In the genomic region with DNA sequence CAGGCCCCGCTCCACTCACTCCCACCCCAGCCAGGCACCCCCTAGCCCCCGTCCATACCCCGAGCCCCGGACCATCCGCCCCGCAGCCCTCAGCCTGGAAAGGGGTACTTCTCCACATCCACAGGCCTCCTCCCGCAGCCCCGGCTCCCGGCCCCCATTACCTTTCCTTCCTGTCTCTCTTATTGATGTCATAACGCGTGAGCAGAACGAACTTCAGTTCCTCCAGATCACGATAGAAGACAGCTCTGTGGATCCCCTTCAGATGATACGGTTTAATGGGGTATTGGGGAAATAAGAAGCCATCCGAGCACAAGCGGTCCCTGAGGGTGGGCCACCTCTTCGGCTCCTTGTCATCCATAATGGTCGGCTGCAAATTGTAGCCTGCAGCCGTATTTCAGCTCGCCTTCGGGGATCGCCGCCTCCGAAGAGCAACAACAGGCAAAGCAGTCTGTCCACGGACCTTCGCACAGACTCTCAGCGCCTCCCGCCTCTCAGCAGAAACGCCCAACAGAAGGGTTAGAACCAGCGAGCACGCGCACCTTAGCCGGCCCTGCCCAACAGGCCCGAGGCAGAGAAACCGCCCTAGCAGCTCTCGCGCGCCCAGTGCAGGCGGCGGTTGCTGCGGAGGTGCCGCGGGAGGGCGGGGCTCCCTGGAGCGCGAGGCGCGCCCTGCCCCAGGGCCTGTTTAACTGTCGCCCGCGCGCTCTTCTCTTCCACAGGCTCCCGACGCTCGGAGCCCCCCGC, we compare ENCODE assay signal across 8 cellular contexts. TPM values are rescaled to one million over a fixed set of nuclear protein-coding genes. Genes with fewer than 3 reads are reported as not detected.
A peak's percentile ranks its signal among the peaks of the same experiment; 100 is the strongest.
DNase-seq lines count a peak whose midpoint lies in the region; ATAC-seq and TF ChIP-seq lines count a peak whose summit lies in the region.
"Not testable (repeated sequence)": the region's sequence is repeated elsewhere in the genome, so short reads cannot be mapped to it uniquely, and the experiment has no call there.

A gene (minus strand): TSS at position 474 of the 744 bp plus-strand sequence. CDS start 116 bp downstream, at position 358.

- not testable (repeated sequence) for TF ChIP-seq CTCF in HFF-Myc (IDR thresholded peaks at IDR 0.05; ENCODE audit: low read depth, low read length, missing control alignments); chondrocyte (IDR thresholded peaks at IDR 0.05); uterus (IDR thresholded peaks at IDR 0.05)

- H3K27ac ChIP-seq in trophoblast cell (ENCODE audit: low read depth, low read length) (peak within 1 kb of the TSS; percentile 33), uterus (peak within 1 kb of the TSS; percentile 90 to 97)

- not testable (repeated sequence) for H3K4me1 ChIP-seq in iPS-15b (ENCODE audit: control insufficient read depth, insufficient read depth, low read length); trophoblast cell (ENCODE audit: control insufficient read depth in 1 of 2, insufficient read depth in 2 of 2, low read length in 2 of 2); uterus

- CTCF ChIA-PET in activated CD4-positive, alpha-beta T cell treated with anti-CD3 and anti-CD28 coated beads for 36 hours (lab: Charles Lee): interaction anchor here (0.7 to 2.8 kb wide), 10 partner anchors 10 to 276 kb away, joined by 3 to 26 read pairs (median 7); a partner anchor contains a TSS

- not testable (repeated sequence) for H3K27me3 ChIP-seq in iPS-15b (ENCODE audit: control insufficient read depth, insufficient read depth, low read length); trophoblast cell (ENCODE audit: insufficient read depth, low read length); uterus

- not testable (repeated sequence) for H3K27me3 Mint-ChIP-seq in activated CD4-positive, alpha-beta T cell treated with anti-CD3 and anti-CD28 coated beads for 36 hours
- H3K27me3 Mint-ChIP-seq in chondrocyte (ENCODE audit: low read depth): peaks cover 17% of the 10 kb centered on the region

- H3K4me3 Mint-ChIP-seq in activated CD4-positive, alpha-beta T cell treated with anti-CD3 and anti-CD28 coated beads for 36 hours: peak within 1 kb of the TSS; percentile 99
- peak within 1 kb of the TSS; percentile 97 for H3K4me3 Mint-ChIP-seq in chondrocyte (ENCODE audit: unreplicated experiment)

- H3K4me2 ChIP-seq in trophoblast cell (ENCODE audit: low read length): peak within 1 kb of the TSS; percentile 100

- H3K9me3 Mint-ChIP-seq in activated CD4-positive, alpha-beta T cell treated with anti-CD3 and anti-CD28 coated beads for 36 hours (ENCODE audit: low read depth); chondrocyte (ENCODE audit: low read depth): not testable (repeated sequence)

- DNase-seq in HFF-Myc (ENCODE audit: extremely low read depth, low read depth); chondrocyte (ENCODE audit: low spot score): not testable (repeated sequence)
- peak; percentile 9 for DNase-seq in HuH-7 (ENCODE audit: low spot score)
- peak; percentile 48 for DNase-seq in activated CD4-positive, alpha-beta T cell treated with anti-CD3 and anti-CD28 coated beads for 36 hours
- peak in 1 of 2 donors; percentile 32 for DNase-seq in trophoblast cell
- DNase-seq in uterus: peak in 1 of 2 donors; percentile 33

- POLR2A ChIA-PET in activated CD4-positive, alpha-beta T cell treated with anti-CD3 and anti-CD28 coated beads for 36 hours (lab: Charles Lee): not testable (repeated sequence)

- peak within 1 kb of the TSS; percentile 47 for H4K91ac ChIP-seq in trophoblast cell (ENCODE audit: low read depth, low read length)

- H3K79me2 ChIP-seq in trophoblast cell (ENCODE audit: control insufficient read depth, insufficient read depth, low read length, poor library complexity): not testable (repeated sequence)

- H3K36me3 ChIP-seq in iPS-15b (ENCODE audit: control insufficient read depth, insufficient read depth, low read length); trophoblast cell (ENCODE audit: control insufficient read depth in 1 of 2, insufficient read depth in 2 of 2, low read length in 2 of 2); uterus: not testable (repeated sequence)

- H2BK120ac ChIP-seq in trophoblast cell (ENCODE audit: insufficient read depth, low read length, poor library complexity): peak within 1 kb of the TSS; percentile 13

- H3K9me3 ChIP-seq in iPS-15b (ENCODE audit: control insufficient read depth, insufficient read depth, low read length); trophoblast cell (ENCODE audit: insufficient read depth, low read depth, low read length); uterus: not testable (repeated sequence)

- not testable (repeated sequence) for H3K23ac ChIP-seq in trophoblast cell (ENCODE audit: low read length)

- intact Hi-C loops in activated CD4-positive, alpha-beta T cell treated with anti-CD3 and anti-CD28 coated beads for 36 hours (cut with DNase I, micrococcal nuclease): loop anchor here (1.0 to 5.0 kb wide), 8 partner anchors 126 to 826 kb away; a partner anchor contains a TSS
- intact Hi-C loops in uterus (cut with DNase I; ENCODE audit: low total_unique reads): not testable (repeated sequence)

- not testable (repeated sequence) for H2AK5ac ChIP-seq in trophoblast cell (ENCODE audit: low read length)

- not testable (repeated sequence) for H3K4me1 Mint-ChIP-seq in activated CD4-positive, alpha-beta T cell treated with anti-CD3 and anti-CD28 coated beads for 36 hours; chondrocyte (ENCODE audit: low read depth)

- H4K8ac ChIP-seq in trophoblast cell (ENCODE audit: low read depth, low read length): peak within 1 kb of the TSS; percentile 90

- H3K4ac ChIP-seq in trophoblast cell (ENCODE audit: low read depth, low read length): not testable (repeated sequence)

- TF ChIP-seq POLR2A in uterus (IDR thresholded peaks at IDR 0.05): peak in 1 of 2 donors; percentile 37

- peak within 1 kb of the TSS; percentile 97 for H2AFZ ChIP-seq in trophoblast cell (ENCODE audit: insufficient read depth, low read length, poor library complexity)

- peak; percentile 93 for ATAC-seq in GM18502 (IDR thresholded peaks at IDR 0.05; ENCODE audit: poor library complexity, unreplicated experiment)
- ATAC-seq in activated CD4-positive, alpha-beta T cell treated with anti-CD3 and anti-CD28 coated beads for 36 hours: peak; percentile 96

- peak within 1 kb of the TSS; percentile 33 for H2BK5ac ChIP-seq in trophoblast cell (ENCODE audit: low read depth, low read length, poor library complexity)

- not testable (repeated sequence) for H3K79me1 ChIP-seq in trophoblast cell (ENCODE audit: low read length)

- WGBS in trophoblast cell (ENCODE audit: extremely low coverage, insufficient coverage, insufficient read length): no CpG with 5 or more reads among the region's 56 CpGs

- H2BK12ac ChIP-seq in trophoblast cell (ENCODE audit: low read length): not testable (repeated sequence)

- H3K18ac ChIP-seq in trophoblast cell (ENCODE audit: low read length): not testable (repeated sequence)

- H3K4me3 ChIP-seq in HFF-Myc (replicated peaks; ENCODE audit: low read depth, low read length) (peak within 1 kb of the TSS; percentile 53), iPS-15b (ENCODE audit: low read depth, low read length) (peak within 1 kb of the TSS; percentile 78), trophoblast cell (ENCODE audit: low read depth, low read length) (peak within 1 kb of the TSS; percentile 70), uterus (peak within 1 kb of the TSS; percentile 60 to 74)

- peak within 1 kb of the TSS; percentile 37 for H3K9ac ChIP-seq in iPS-15b (ENCODE audit: low read depth, low read length)
- H3K9ac ChIP-seq in trophoblast cell (ENCODE audit: low read length): peak within 1 kb of the TSS; percentile 87

- H3K36me3 Mint-ChIP-seq in activated CD4-positive, alpha-beta T cell treated with anti-CD3 and anti-CD28 coated beads for 36 hours (ENCODE audit: low read depth); chondrocyte (ENCODE audit: low read depth): not testable (repeated sequence)

- not testable (repeated sequence) for H4K12ac ChIP-seq in trophoblast cell (ENCODE audit: low read depth, low read length)

- peak within 1 kb of the TSS; percentile 56 for H3K14ac ChIP-seq in trophoblast cell (ENCODE audit: low read length)

- peak within 1 kb of the TSS; percentile 98 for H3K27ac Mint-ChIP-seq in activated CD4-positive, alpha-beta T cell treated with anti-CD3 and anti-CD28 coated beads for 36 hours
- H3K27ac Mint-ChIP-seq in chondrocyte (ENCODE audit: unreplicated experiment): peak within 1 kb of the TSS; percentile 98

RNA-seq across cellular contexts. Expression of the gene that starts here (rescaled TPM):
- total RNA-seq in activated CD4-positive, alpha-beta T cell treated with anti-CD3 and anti-CD28 coated beads for 36 hours: 10 to 100 TPM; 38.5 to 47.2 TPM
- total RNA-seq in chondrocyte: 29.9 to 50.8 TPM (median 33.8 TPM) in 3 replicates
- 1.6 and 1.9 TPM in 2 replicates for polyA plus RNA-seq in trophoblast cell (2013)
- 100 to 1,000 TPM in 1 of 4 donors, 10 to 100 TPM in 3; 37.1 to 228 (median 58.2) TPM for total RNA-seq in uterus
